Comparison of ENCODE assay signal across 26 cellular contexts in genomic region chr4:60757986-60758385, GRCh38.
A peak's percentile ranks its signal among the peaks of the same experiment; 100 is the strongest.
DNase-seq lines count a peak whose midpoint lies in the region; ATAC-seq and TF ChIP-seq lines count a peak whose summit lies in the region.
"Had no signal": no experiment of that assay in that cellular context is flagged by ENCODE, and none has a peak within 500 bp of the region (broad histone marks: within the 10 kb centered on the region; RNA-seq: fewer than 3 reads in every experiment).

No MANE protein-coding gene starts in this region.

- H3K36me3 Mint-ChIP-seq in osteocyte (ENCODE audit: unreplicated experiment) = peaks cover 3% of the 10 kb centered on the region
- peaks cover 30% of the 10 kb centered on the region for H3K36me3 Mint-ChIP-seq in WTC11
- H3K36me3 Mint-ChIP-seq: CD8-positive, alpha-beta T cell; memory B cell had no signal

- peaks cover 1% of the 10 kb centered on the region for H3F3A ChIP-seq in SK-N-SH (replicated peaks; ENCODE audit: insufficient read depth)

- H4K20me1 ChIP-seq in SK-N-SH (ENCODE audit: insufficient read depth) (no peaks in the 10 kb centered on the region), fibroblast of lung (ENCODE audit: control insufficient read depth, extremely low read depth, insufficient read depth, low read length) (no peaks in the 10 kb centered on the region)

- H3K9ac ChIP-seq in SK-N-SH = no peak overlapping the region
- H3K9ac ChIP-seq in fibroblast of lung (ENCODE audit: insufficient read depth, low read length) = no peak overlapping the region

- WGBS in SK-N-SH (ENCODE audit: low lambda C conversion rate) = 24% methylated on average over 1 of the region's 1 CpG

- H3K27ac ChIP-seq in SK-N-SH (ENCODE audit: low read depth in 2 of 2, low read length in 1 of 2) (peak overlapping the region in 1 of 2 experiments; percentile 8; a peak in 1 of 4 replicates), fibroblast of lung (ENCODE audit: insufficient read depth, low read length) (no peak overlapping the region)
- H3K27ac ChIP-seq: 22Rv1, heart left ventricle, prostate gland, stomach, thyroid gland had no signal

- H3K9me3 Mint-ChIP-seq in osteocyte (ENCODE audit: unreplicated experiment) (peaks cover 21% of the 10 kb centered on the region), WTC11 (peaks cover 48% of the 10 kb centered on the region)

- DNase-seq in SK-N-SH (no peak), fibroblast of lung (ENCODE audit: low read depth in 2 of 2) (peak; percentile 12 to 19), osteocyte (ENCODE audit: extremely low spot score, unreplicated experiment) (no peak), WTC11 (ENCODE audit: low spot score) (no peak), cerebellar cortex (ENCODE audit: low spot score) (no peak), H7 (no peak)
- DNase-seq: activated CD4-positive, alpha-beta T cell treated with anti-CD3 and anti-CD28 coated beads for 36 hours; activated CD8-positive, alpha-beta T cell treated with anti-CD3 and anti-CD28 coated beads, Interleukin-2, amount 10 ng/mL, durations not matched to agents 7 days and 5 days; activated T-cell treated with anti-CD3 and anti-CD28 coated beads for 4 hours; AML-193; aorta; CD8-positive, alpha-beta T cell; cerebellar nuclear complex; heart left ventricle; NCI-H1105 treated with DMSO at 0.1 percent for 48 hours; NCI-H1930; NCI-H69; stomach; T-helper 2 cell; thyroid gland had no signal

- H3K27ac Mint-ChIP-seq in osteocyte (ENCODE audit: unreplicated experiment) = peak overlapping the region; percentile 59
- no peak overlapping the region for H3K27ac Mint-ChIP-seq in WTC11
- H3K27ac Mint-ChIP-seq: activated CD4-positive, alpha-beta T cell treated with anti-CD3 and anti-CD28 coated beads for 36 hours; activated CD8-positive, alpha-beta T cell treated with anti-CD3 and anti-CD28 coated beads, Interleukin-2, amount 10 ng/mL, durations not matched to agents 7 days and 5 days; activated naive CD4-positive, alpha-beta T cell treated with anti-CD3 and anti-CD28 coated beads, Interleukin-2, amount 50 U/mL, for 72 hours; CD8-positive, alpha-beta T cell; memory B cell had no signal

- TF ChIP-seq RAD21 in SK-N-SH (IDR thresholded peaks at IDR 0.05; ENCODE audit: low read length) = no peak

- no peaks in the 10 kb centered on the region for H3K4me1 ChIP-seq in SK-N-SH (ENCODE audit: control insufficient read depth in 1 of 2, insufficient read depth in 2 of 2, low read depth in 1 of 2, low read length in 1 of 2)
- H3K4me1 ChIP-seq in fibroblast of lung (ENCODE audit: control insufficient read depth, extremely low read depth, insufficient read depth, low read length) = no peaks in the 10 kb centered on the region
- H3K4me1 ChIP-seq: heart left ventricle, prostate gland, stomach, thyroid gland had no signal

- ATAC-seq in SK-N-SH treated with all-trans-retinoic acid at 6 μM for 48 hours = no peak
- ATAC-seq in WTC11 = no peak
- ATAC-seq: activated CD4-positive, alpha-beta T cell treated with anti-CD3 and anti-CD28 coated beads for 36 hours; activated CD8-positive, alpha-beta T cell treated with anti-CD3 and anti-CD28 coated beads, Interleukin-2, amount 10 ng/mL, durations not matched to agents 7 days and 5 days; activated naive CD4-positive, alpha-beta T cell treated with anti-CD3 and anti-CD28 coated beads, Interleukin-2, amount 50 U/mL, for 72 hours; CD8-positive, alpha-beta T cell; heart left ventricle had no signal

- CTCF ChIA-PET in SK-N-SH (lab: Yijun Ruan, JAX) (no interaction called here), WTC11 (lab: Charles Lee) (no interaction called here)

- H3K36me3 ChIP-seq in SK-N-SH (replicated peaks in 1 of 2; ENCODE audit: control insufficient read depth in 1 of 2, insufficient read depth in 2 of 2, low read length in 1 of 2) = no peaks in the 10 kb centered on the region
- no peaks in the 10 kb centered on the region for H3K36me3 ChIP-seq in fibroblast of lung (ENCODE audit: control insufficient read depth, insufficient read depth, low read length)
- H3K36me3 ChIP-seq in H7 (replicated peaks; ENCODE audit: control insufficient read depth, insufficient read depth, low read length) = no peaks in the 10 kb centered on the region
- H3K36me3 ChIP-seq: heart left ventricle, prostate gland, stomach, thyroid gland had no signal

- H3K4me2 ChIP-seq in SK-N-SH = no peak overlapping the region
- H3K4me2 ChIP-seq in fibroblast of lung (ENCODE audit: extremely low read depth, insufficient read depth, low read length) = peak overlapping the region; percentile 55

- H3K4me1 Mint-ChIP-seq in osteocyte (ENCODE audit: unreplicated experiment) (peaks cover 12% of the 10 kb centered on the region), WTC11 (no peaks in the 10 kb centered on the region)
- H3K4me1 Mint-ChIP-seq: activated CD4-positive, alpha-beta T cell treated with anti-CD3 and anti-CD28 coated beads for 36 hours; memory B cell had no signal

- H3K9me3 ChIP-seq in SK-N-SH (0 out of 2 replicates have a peak, but pooled peaks cover 11% of the 10 kb centered on the region), fibroblast of lung (ENCODE audit: control insufficient read depth, insufficient read depth, low read depth, low read length) (no peaks in the 10 kb centered on the region)
- H3K9me3 ChIP-seq: prostate gland, thyroid gland had no signal

- H3K4me3 ChIP-seq in SK-N-SH (ENCODE audit: low read depth in 2 of 2, low read length in 1 of 2) (no peak overlapping the region), WI38 (ENCODE audit: low read depth, low read length) (peak overlapping the region; percentile 1; the same call in 1 of the 2 replicates), fibroblast of lung (replicated peaks in 1 of 4; ENCODE audit: control extremely low read depth in 1 of 4, insufficient read depth in 1 of 4, low read depth in 3 of 4, low read length in 4 of 4) (no peak overlapping the region), H7 (ENCODE audit: insufficient read depth, low read depth, low read length) (no peak overlapping the region)
- H3K4me3 ChIP-seq: heart left ventricle, prostate gland, stomach, thyroid gland had no signal

- H3K79me2 ChIP-seq in SK-N-SH (ENCODE audit: insufficient read depth) = no peaks in the 10 kb centered on the region
- no peaks in the 10 kb centered on the region for H3K79me2 ChIP-seq in fibroblast of lung (ENCODE audit: control insufficient read depth, insufficient read depth, low read length)

- H3K27me3 Mint-ChIP-seq in osteocyte (ENCODE audit: unreplicated experiment) = no peaks in the 10 kb centered on the region
- no peaks in the 10 kb centered on the region for H3K27me3 Mint-ChIP-seq in WTC11 (ENCODE audit: low read depth)
- H3K27me3 Mint-ChIP-seq: activated CD4-positive, alpha-beta T cell treated with anti-CD3 and anti-CD28 coated beads for 36 hours; memory B cell had no signal

- POLR2A ChIA-PET in SK-N-SH (lab: Yijun Ruan, JAX) = no interaction called here
- POLR2A ChIA-PET in WTC11 (lab: Charles Lee) = no interaction called here

- TF ChIP-seq EP300 in SK-N-SH (IDR thresholded peaks at IDR 0.05; ENCODE audit: borderline replicate concordance in 1 of 2, low read depth in 1 of 2, low read length in 1 of 2) = no peak

- TF ChIP-seq CTCF in SK-N-SH (IDR thresholded peaks at IDR 0.05) (no peak), WI38 (IDR thresholded peaks at IDR 0.05; ENCODE audit: low read depth, low read length) (no peak), fibroblast of lung (conservative IDR thresholded peaks at IDR 0.05 in 1 of 2, IDR thresholded peaks at IDR 0.05 in 1 of 2; ENCODE audit: low read depth in 1 of 2, low read length in 2 of 2) (no peak), osteocyte (IDR thresholded peaks at IDR 0.05) (no peak), WTC11 (IDR thresholded peaks at IDR 0.05) (no peak)

- H3K27me3 ChIP-seq in SK-N-SH (ENCODE audit: insufficient read depth) (no peaks in the 10 kb centered on the region), fibroblast of lung (ENCODE audit: control insufficient read depth, insufficient read depth, low read length) (no peaks in the 10 kb centered on the region), H7 (ENCODE audit: control insufficient read depth, insufficient read depth, low read length) (no peaks in the 10 kb centered on the region)
- H3K27me3 ChIP-seq: heart left ventricle, stomach, thyroid gland had no signal

- H3K9me2 ChIP-seq in SK-N-SH = no peaks in the 10 kb centered on the region

- H2AFZ ChIP-seq in SK-N-SH (ENCODE audit: low read depth) (peak overlapping the region; percentile 24; the same call in 1 of the 2 replicates), fibroblast of lung (ENCODE audit: low read length) (peak overlapping the region; percentile 9)

- no peak overlapping the region for H3K4me3 Mint-ChIP-seq in osteocyte (ENCODE audit: unreplicated experiment)
- no peak overlapping the region for H3K4me3 Mint-ChIP-seq in WTC11
- H3K4me3 Mint-ChIP-seq: activated CD4-positive, alpha-beta T cell treated with anti-CD3 and anti-CD28 coated beads for 36 hours; activated CD8-positive, alpha-beta T cell treated with anti-CD3 and anti-CD28 coated beads, Interleukin-2, amount 10 ng/mL, durations not matched to agents 7 days and 5 days; CD8-positive, alpha-beta T cell; memory B cell had no signal

TF ChIP-seq in SK-N-SH, 30 proteins besides CTCF, POLR2A, EP300 and RAD21:
- no peak for TF ChIP-seq RCOR1 (IDR thresholded peaks at IDR 0.05; ENCODE audit: low read length)

TF ChIP-seq in SK-N-SH treated with all-trans-retinoic acid at 6 μM for 48 hours, 23 proteins besides CTCF, POLR2A, EP300 and RAD21 (continues in another document):
- TF ChIP-seq ARNTL (CRISPR knock-in tag; IDR thresholded peaks at IDR 0.05; ENCODE audit: borderline replicate concordance, low read depth) (no peak), ZNF8 (CRISPR knock-in tag; IDR thresholded peaks at IDR 0.05) (no peak), ISL1 (CRISPR knock-in tag; IDR thresholded peaks at IDR 0.05) (no peak), PPARA (CRISPR knock-in tag; IDR thresholded peaks at IDR 0.05; ENCODE audit: borderline replicate concordance) (no peak)

TF ChIP-seq in WTC11, 78 proteins besides CTCF, POLR2A, EP300 and RAD21 (continues in another document):
- TF ChIP-seq JAZF1 (CRISPR knock-in tag; IDR thresholded peaks at IDR 0.05) = no peak
- no peak for TF ChIP-seq ZMAT4 (CRISPR knock-in tag; IDR thresholded peaks at IDR 0.05)
- TF ChIP-seq CREM (CRISPR knock-in tag; IDR thresholded peaks at IDR 0.05) = no peak

Comparison
In these comparisons a context has a peak if more than half of its experiments do, and no peak if none do; other contexts are left out.
1. DNase-seq: peak in fibroblast of lung (2 of 2); none in SK-N-SH (single experiment), osteocyte (single experiment), WTC11 (single experiment), cerebellar cortex (single experiment) and H7 (single experiment).